Comparison of ENCODE assay signal across 9 cellular contexts in the genomic region with DNA sequence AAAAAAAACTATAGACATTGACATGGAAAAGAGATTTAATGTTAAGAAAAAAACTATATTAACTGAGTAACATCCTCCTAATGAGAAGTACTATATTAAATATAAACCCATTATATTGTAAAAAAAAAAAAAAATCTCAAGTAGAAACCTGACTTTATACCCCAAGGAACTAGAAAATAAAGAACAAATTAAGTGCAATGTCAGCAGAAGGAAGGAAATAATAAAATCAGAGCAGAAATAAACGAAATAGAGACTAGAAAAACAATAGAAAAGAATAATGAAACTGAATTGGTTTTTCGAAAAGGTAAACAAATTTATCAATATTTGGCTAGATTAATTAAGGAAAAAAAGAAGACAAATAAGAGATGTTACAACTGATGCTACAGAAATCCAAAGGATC.
"Had no signal": no experiment of that assay in that cellular context is flagged by ENCODE, and none has a peak within 500 bp of the region (broad histone marks: within the 10 kb centered on the region; RNA-seq: fewer than 3 reads in every experiment).

No MANE protein-coding gene starts in this region.

- H3K27ac ChIP-seq: GM23248 had no signal

- H3K27ac Mint-ChIP-seq: HFFc6, IgD-negative memory B cell had no signal

- H3K36me3 Mint-ChIP-seq: IgD-negative memory B cell had no signal

- DNase-seq: GM23248, GOT3, H7, HFFc6, KG1 had no signal

- H3K4me1 ChIP-seq: HAP-1 had no signal

- H3K9ac ChIP-seq: GM23248 had no signal

- H3K36me3 ChIP-seq: HAP-1 had no signal

- FAIRE-seq: HTR-8/SVneo had no signal

- H2AFZ ChIP-seq: GM23248 had no signal

- ATAC-seq: HCT116 had no signal

- H3K4me3 ChIP-seq: GM23248, HAP-1 had no signal
